1 cellular context compared by ENCODE assay signal in genomic region chr16:23690771-23691482, GRCh38.
TF ChIP-seq lines count a peak whose summit lies in the region.

No MANE protein-coding gene starts in this region.

TF ChIP-seq in H1, 55 proteins besides CTCF, POLR2A, EP300 and RAD21:
- 0 out of 2 replicates have a peak, but pooled peaks have one; percentile 21 for TF ChIP-seq POLR2AphosphoS5 (IDR thresholded peaks at IDR 0.05; ENCODE audit: low read depth, low read length)
- TF ChIP-seq ZNF274 (IDR thresholded peaks at IDR 0.05; ENCODE audit: borderline replicate concordance, extremely low read depth, low read length), result no peak
TF ChIP-seq in H1: peak in this region for 1.
